In the genomic region with DNA sequence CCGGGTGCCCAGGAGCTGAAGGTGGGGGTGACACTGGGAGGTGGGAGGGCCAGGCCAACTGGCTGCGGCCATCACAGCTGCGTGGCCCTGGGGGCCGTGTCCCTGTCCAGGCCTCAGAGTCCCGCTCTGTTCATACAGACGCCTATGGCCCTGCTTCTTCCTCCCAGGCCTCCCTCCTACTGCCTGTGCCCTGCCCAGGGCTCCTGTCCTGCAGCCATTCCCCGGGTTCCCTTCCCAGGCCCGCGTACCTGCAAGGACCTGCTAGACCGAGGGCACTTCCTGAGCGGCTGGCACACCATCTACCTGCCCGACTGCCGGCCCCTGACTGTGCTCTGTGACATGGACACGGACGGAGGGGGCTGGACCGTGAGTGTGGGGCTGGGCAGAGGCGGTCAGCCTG, we compare ENCODE assay signal across 9 cellular contexts. TPM values are rescaled to one million over a fixed set of nuclear protein-coding genes. Genes with fewer than 3 reads are reported as not detected.
"Had no signal": no experiment of that assay in that cellular context is flagged by ENCODE, and none has a peak within 500 bp of the region (broad histone marks: within the 10 kb centered on the region; RNA-seq: fewer than 3 reads in every experiment).

No MANE protein-coding gene starts in this region.

RNA-seq across cellular contexts. Expression of gene FCN2, which starts 4.4 kb away (rescaled TPM):
- total RNA-seq: activated B cell treated with CpG ODN at 0.5 μM for 24 hours; activated CD4-positive, alpha-beta memory T cell treated with anti-CD3 and anti-CD28 coated beads for 36 hours; activated CD4-positive, alpha-beta T cell treated with anti-CD3 and anti-CD28 coated beads, Interleukin-2, amount 10 ng/mL, durations not matched to agents 24 days and 14 days; activated CD8-positive, alpha-beta T cell treated with anti-CD3 and anti-CD28 coated beads for 36 hours; activated naive CD8-positive, alpha-beta T cell treated with anti-CD3 and anti-CD28 coated beads, Interleukin-2, amount 10 ng/mL, durations not matched to agents 7 days and 5 days; activated T-helper 2 cell treated with anti-CD3 and anti-CD28 coated beads, Interferon-gamma antibody, Interleukin-2, Interleukin-4, amounts not matched to agents 10 μg/mL and 5 μg/mL and 100 μg/mL, durations not matched to agents 14 hours and 24 hours and 36 hours; ascending aorta; bronchial epithelial cell; cardiac muscle cell had no signal

RNA-seq across cellular contexts. Expression of gene FCN1, which starts 32.7 kb away (rescaled TPM):
- total RNA-seq: activated CD4-positive, alpha-beta memory T cell treated with anti-CD3 and anti-CD28 coated beads for 36 hours; activated CD4-positive, alpha-beta T cell treated with anti-CD3 and anti-CD28 coated beads, Interleukin-2, amount 10 ng/mL, durations not matched to agents 24 days and 14 days; activated CD8-positive, alpha-beta T cell treated with anti-CD3 and anti-CD28 coated beads for 36 hours; activated T-helper 2 cell treated with anti-CD3 and anti-CD28 coated beads, Interferon-gamma antibody, Interleukin-2, Interleukin-4, amounts not matched to agents 10 μg/mL and 5 μg/mL and 100 μg/mL, durations not matched to agents 14 hours and 24 hours and 36 hours; ascending aorta; bronchial epithelial cell; cardiac muscle cell had no signal
